Comparison of ENCODE assay signal across 1 cellular context in the genomic region with DNA sequence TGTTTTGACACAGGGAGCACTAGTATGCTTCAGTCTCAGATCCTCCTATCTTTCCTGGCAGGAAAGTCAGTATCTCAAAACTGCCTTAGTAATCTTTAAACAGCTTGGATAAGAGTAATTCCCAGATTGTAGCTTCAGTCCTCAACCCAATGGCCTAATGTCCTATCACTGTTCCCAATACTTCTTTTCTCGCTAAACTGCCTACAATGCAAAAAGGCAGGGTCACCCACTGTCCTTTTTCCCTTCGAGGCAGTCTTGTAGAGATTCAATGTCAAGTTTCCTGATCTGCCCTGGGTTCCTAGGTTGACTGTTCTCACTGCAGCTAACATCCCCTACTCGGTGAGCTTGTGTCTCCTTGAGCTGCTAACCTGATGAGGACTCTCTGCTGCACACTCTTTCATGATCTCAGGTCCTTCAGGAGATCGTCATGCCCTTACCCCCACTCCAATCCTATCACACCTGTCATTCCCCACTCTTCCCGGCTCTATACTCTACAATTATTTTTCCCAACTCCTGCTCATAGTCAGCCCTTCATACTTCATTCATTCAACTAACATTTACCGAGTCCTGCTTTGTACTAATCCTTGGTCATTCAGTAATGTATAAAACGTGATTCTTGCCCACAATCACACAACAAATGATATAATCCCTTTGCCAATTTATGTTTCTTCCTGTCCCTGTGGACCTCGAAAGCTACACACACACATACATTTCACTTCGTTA.
TF ChIP-seq lines count a peak whose summit lies in the region.

No MANE protein-coding gene starts in this region.

TF ChIP-seq in H1, 55 proteins besides CTCF, POLR2A, EP300 and RAD21:
- TF ChIP-seq JUND (IDR thresholded peaks at IDR 0.05; ENCODE audit: low read length), result no peak
- no peak for TF ChIP-seq GTF2F1 (IDR thresholded peaks at IDR 0.05; ENCODE audit: borderline replicate concordance, low read depth, low read length)
- no peak for TF ChIP-seq TAF1 (IDR thresholded peaks at IDR 0.05; ENCODE audit: low read depth, low read length)
- TF ChIP-seq RFX5 (IDR thresholded peaks at IDR 0.05; ENCODE audit: borderline replicate concordance, low read depth, low read length), result no peak
- no peak for TF ChIP-seq BRCA1 (IDR thresholded peaks at IDR 0.05; ENCODE audit: low read depth, low read length)
- TF ChIP-seq, protein P1, sequence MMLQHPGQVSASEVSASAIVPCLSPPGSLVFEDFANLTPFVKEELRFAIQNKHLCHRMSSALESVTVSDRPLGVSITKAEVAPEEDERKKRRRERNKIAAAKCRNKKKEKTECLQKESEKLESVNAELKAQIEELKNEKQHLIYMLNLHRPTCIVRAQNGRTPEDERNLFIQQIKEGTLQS (IDR thresholded peaks at IDR 0.05; ENCODE audit: insufficient read depth, low read depth, low read length), result no peak
- TF ChIP-seq CBX5 (IDR thresholded peaks at IDR 0.05; ENCODE audit: low read depth, low read length), result no peak
- no peak for TF ChIP-seq RNF2 (IDR thresholded peaks at IDR 0.05; ENCODE audit: borderline replicate concordance, low read depth, low read length, missing control alignments, poor library complexity, severe bottlenecking)
- TF ChIP-seq MAFK (IDR thresholded peaks at IDR 0.05; ENCODE audit: low read depth, low read length), result no peak
- TF ChIP-seq POU5F1 (IDR thresholded peaks at IDR 0.05; ENCODE audit: low read depth, low read length), result no peak
- no peak for TF ChIP-seq RBBP5 (IDR thresholded peaks at IDR 0.05; ENCODE audit: borderline replicate concordance, low read depth, low read length)
